8 cellular contexts compared by ENCODE assay signal in genomic region chr15:44195151-44195740, GRCh38. TPM values are rescaled to one million over a fixed set of nuclear protein-coding genes. Genes with fewer than 3 reads are reported as not detected.
A peak's percentile ranks its signal among the peaks of the same experiment; 100 is the strongest.
DNase-seq lines count a peak whose midpoint lies in the region; ATAC-seq and TF ChIP-seq lines count a peak whose summit lies in the region.

Gene FRMD5 (minus strand): TSS chr15:44195271.

- TF ChIP-seq POLR2A in upper lobe of left lung (IDR thresholded peaks at IDR 0.05) = peak in 1 of 4 donors; percentile 17

- no peak for TF ChIP-seq EP300 in upper lobe of left lung (IDR thresholded peaks at IDR 0.05)

- TF ChIP-seq CTCF in GM10266 (IDR thresholded peaks at IDR 0.05; ENCODE audit: control insufficient read depth, insufficient read depth, low read depth, missing control alignments) = no peak
- peak in 1 of 2 donors; percentile 43 for TF ChIP-seq CTCF in right atrium auricular region (IDR thresholded peaks at IDR 0.05)
- TF ChIP-seq CTCF in progenitor cell of endocrine pancreas (IDR thresholded peaks at IDR 0.05; ENCODE audit: unreplicated experiment) = peak; percentile 55
- TF ChIP-seq CTCF in upper lobe of left lung (IDR thresholded peaks at IDR 0.05) = peak in 5 of 6 experiments; percentile 14 to 51 (median 27)

- H3K36me3 Mint-ChIP-seq in progenitor cell of endocrine pancreas (ENCODE audit: insufficient read depth) = no peaks in the 10 kb centered on the region

- peak within 1 kb of the TSS; percentile 77 for H3K27ac Mint-ChIP-seq in progenitor cell of endocrine pancreas

- H3K4me3 ChIP-seq in right atrium auricular region (peak within 1 kb of the TSS; percentile 73 to 75), upper lobe of left lung (peak within 1 kb of the TSS; percentile 4 to 70 (median 50))

- H3K9me3 ChIP-seq in right atrium auricular region (no peaks in the 10 kb centered on the region), upper lobe of left lung (no peaks in the 10 kb centered on the region)

- H3K4me1 ChIP-seq in right atrium auricular region (peaks cover 0 to 23% of the 10 kb centered on the region in 2 donors), upper lobe of left lung (peaks cover 20 to 23% (median 22%) of the 10 kb centered on the region in 4 donors)

- DNase-seq in GM10266 (ENCODE audit: extremely low spot score) = peak; percentile 96
- DNase-seq in NCI-H1417 (lab: John Stamatoyannopoulos, UW) = peak; percentile 94 to 98 (median 94)
- peak; percentile 57 to 94 (median 80) for DNase-seq in T-helper 2 cell
- peak; percentile 75 to 98 (median 94) for DNase-seq in anterior cingulate cortex (lab: John Stamatoyannopoulos, UW)
- DNase-seq in right atrium auricular region (ENCODE audit: low spot score) = peak; percentile 87
- peak; percentile 95 for DNase-seq in progenitor cell of endocrine pancreas (ENCODE audit: low spot score, unreplicated experiment)
- DNase-seq in upper lobe of left lung = peak; percentile 77 to 94

- no peaks in the 10 kb centered on the region for H3K36me3 ChIP-seq in right atrium auricular region
- H3K36me3 ChIP-seq in upper lobe of left lung = no peaks in the 10 kb centered on the region

- no peaks in the 10 kb centered on the region for H3K9me3 Mint-ChIP-seq in progenitor cell of endocrine pancreas (ENCODE audit: low read depth)

- 1 to 3% methylated on average over 26 to 39 of the region's 43 CpGs for WGBS in upper lobe of left lung, 2 donors

- peak; percentile 97 for ATAC-seq in HG02610 (IDR thresholded peaks at IDR 0.05; ENCODE audit: unreplicated experiment)
- peak; percentile 97 to 98 for ATAC-seq in upper lobe of left lung (ENCODE audit: low FRiP score in 2 of 2)

- peaks cover 6% of the 10 kb centered on the region for H3K4me1 Mint-ChIP-seq in progenitor cell of endocrine pancreas (ENCODE audit: low read depth)

- H3K4me3 Mint-ChIP-seq in progenitor cell of endocrine pancreas (ENCODE audit: low read depth) = peak within 1 kb of the TSS; percentile 94

- H3K27me3 Mint-ChIP-seq in progenitor cell of endocrine pancreas = peaks cover 14% of the 10 kb centered on the region

- H3K27ac ChIP-seq in right atrium auricular region = peak within 1 kb of the TSS; percentile 78
- no peak within 1 kb of the TSS for H3K27ac ChIP-seq in upper lobe of left lung

- no peaks in the 10 kb centered on the region for H3K27me3 ChIP-seq in right atrium auricular region
- H3K27me3 ChIP-seq in upper lobe of left lung = peaks cover 0 to 23% (median 19%) of the 10 kb centered on the region in 4 donors

RNA-seq across cellular contexts. Expression of gene FRMD5, which starts in this region (rescaled TPM):
- total RNA-seq in right atrium auricular region (10 to 100 TPM; 25.5 to 52.3 TPM), progenitor cell of endocrine pancreas (7.8 and 9.5 TPM in 2 replicates), upper lobe of left lung (1 to 10 TPM in 2 of 6 donors, under 1 TPM in 2, not detected in 2; 0.15 to 1.3 (median 0.99) TPM)

Comparison
In these comparisons a context has a peak if more than half of its experiments do, and no peak if none do; other contexts are left out.
1. H3K27ac ChIP-seq: peak in right atrium auricular region (2 of 2); none in upper lobe of left lung (0 of 4).
2. Peak in every context shown above with its lines, with median percentiles within 50 percentile points of each other: DNase-seq.